23 cellular contexts compared by ENCODE assay signal in the genomic region with DNA sequence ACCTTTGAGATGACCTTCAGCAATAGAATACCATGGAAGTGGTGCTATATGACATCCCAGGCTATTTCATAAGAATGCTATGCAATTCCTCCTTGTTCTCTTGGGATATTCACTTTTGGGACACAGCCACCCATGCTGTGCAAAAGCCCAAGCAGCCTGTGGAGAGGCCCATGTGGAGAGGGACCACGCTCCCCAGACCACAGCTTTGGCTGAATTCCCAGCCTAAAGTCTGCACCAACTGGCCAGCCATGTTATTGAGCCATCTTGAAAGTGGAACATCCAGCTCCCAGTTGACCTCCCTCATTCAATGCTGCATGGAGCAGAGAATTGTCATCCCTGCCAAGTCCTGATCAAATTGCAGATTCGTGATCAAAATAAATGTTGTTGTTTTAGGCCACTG.
DNase-seq lines count a peak whose midpoint lies in the region; ATAC-seq, FAIRE-seq and TF ChIP-seq lines count a peak whose summit lies in the region.
"Had no signal": no experiment of that assay in that cellular context is flagged by ENCODE, and none has a peak within 500 bp of the region (broad histone marks: within the 10 kb centered on the region; RNA-seq: fewer than 3 reads in every experiment).

No MANE protein-coding gene starts in this region.

- H3K9ac ChIP-seq in kidney (ENCODE audit: low read length in 2 of 2): no peak overlapping the region
- H3K9ac ChIP-seq: BLaER1 had no signal

- H3K27ac ChIP-seq in SJCRH30 (no peak overlapping the region), kidney (ENCODE audit: low read depth in 2 of 2, low read length in 2 of 2) (no peak overlapping the region)
- H3K27ac ChIP-seq: BLaER1 had no signal

- intact Hi-C loops in kidney (cut with DNase I): no loop called here

- no peaks in the 10 kb centered on the region for H3K27me3 ChIP-seq in SJCRH30
- H3K27me3 ChIP-seq: BE2C, BLaER1 had no signal

- TF ChIP-seq CTCF in kidney (IDR thresholded peaks at IDR 0.05; ENCODE audit: borderline replicate concordance, extremely low read depth, insufficient read depth): no peak

- no peak overlapping the region for H3K4me3 ChIP-seq in SJCRH30
- no peak overlapping the region for H3K4me3 ChIP-seq in kidney (ENCODE audit: low read length in 2 of 2)
- H3K4me3 ChIP-seq: BLaER1 had no signal

- ATAC-seq in GM19395 (IDR thresholded peaks at IDR 0.05; ENCODE audit: unreplicated experiment): no peak

- no peaks in the 10 kb centered on the region for H3K36me3 ChIP-seq in SJCRH30
- no peaks in the 10 kb centered on the region for H3K36me3 ChIP-seq in kidney (ENCODE audit: control insufficient read depth in 1 of 2, insufficient read depth in 2 of 2, low read length in 2 of 2)
- H3K36me3 ChIP-seq: BE2C, BLaER1 had no signal

- H3K9me3 ChIP-seq in SJCRH30 (replicated peaks) (no peaks in the 10 kb centered on the region), kidney (ENCODE audit: control insufficient read depth in 1 of 2, low read length in 2 of 2) (peaks cover 0 to 3% of the 10 kb centered on the region in 2 donors)
- H3K9me3 ChIP-seq: BE2C, BLaER1 had no signal

- FAIRE-seq in kidney (lab: Jason Lieb, UNC): no peak
- FAIRE-seq: A204.1, G401.6, GM12891, GM19239 had no signal

- H3K4me1 ChIP-seq in SJCRH30: no peaks in the 10 kb centered on the region
- no peaks in the 10 kb centered on the region for H3K4me1 ChIP-seq in kidney (ENCODE audit: control insufficient read depth in 1 of 2, insufficient read depth in 1 of 2, low read depth in 1 of 2, low read length in 2 of 2)
- H3K4me1 ChIP-seq: BE2C, BLaER1 had no signal

- DNase-seq in SJCRH30: peak; percentile 7 to 20
- peak; percentile 78 for DNase-seq in kidney
- no peak for DNase-seq in DMS79 (lab: John Stamatoyannopoulos, UW)
- no peak for DNase-seq in SKM-1 (lab: John Stamatoyannopoulos, UW; ENCODE audit: unreplicated experiment)
- DNase-seq: 8988T; ACHN; BE2C; C1 segment of cervical spinal cord; CD4-positive, alpha-beta memory T cell; CD4-positive, CD25-positive, alpha-beta regulatory T cell; CD8-positive, alpha-beta memory T cell; COR-L47; DMS 273 treated with DMSO at 0.1 percent for 48 hours; DMS153; DMS53; DMS79 treated with DMSO at 0.1 percent for 48 hours; GF-D8 had no signal

Comparison
In these comparisons a context has a peak if more than half of its experiments do, and no peak if none do; other contexts are left out.
1. DNase-seq: peak in SJCRH30 (2 of 2) and kidney (single experiment); none in DMS79 (single experiment) and SKM-1 (single experiment).